In genomic region chr3:14602006-14602803, GRCh38 we compare ENCODE assay signal across 12 cellular contexts. TPM values are rescaled to one million over a fixed set of nuclear protein-coding genes. Genes with fewer than 3 reads are reported as not detected.
A peak's percentile ranks its signal among the peaks of the same experiment; 100 is the strongest.
DNase-seq lines count a peak whose midpoint lies in the region; ATAC-seq and TF ChIP-seq lines count a peak whose summit lies in the region.
"Had no signal": no experiment of that assay in that cellular context is flagged by ENCODE, and none has a peak within 500 bp of the region (broad histone marks: within the 10 kb centered on the region; RNA-seq: fewer than 3 reads in every experiment).

No MANE protein-coding gene starts in this region.

- H3K36me3 ChIP-seq in HUES6 (ENCODE audit: control insufficient read depth, insufficient read depth, low read length) (no peaks in the 10 kb centered on the region), osteoblast (ENCODE audit: insufficient read depth, low read length) (no peaks in the 10 kb centered on the region)

- H3K9ac ChIP-seq in HUES6 (ENCODE audit: low read length): no peak overlapping the region

- H3K4me1 ChIP-seq in HUES6 (ENCODE audit: control insufficient read depth, insufficient read depth, low read length): peaks cover 29% of the 10 kb centered on the region
- H3K4me1 ChIP-seq in osteoblast (ENCODE audit: insufficient read depth, low read length): no peaks in the 10 kb centered on the region

- H3K9me3 ChIP-seq in HUES6 (ENCODE audit: control insufficient read depth, insufficient read depth, low read depth, low read length) (no peaks in the 10 kb centered on the region), osteoblast (ENCODE audit: low read depth, low read length) (no peaks in the 10 kb centered on the region)

- no peaks in the 10 kb centered on the region for H4K20me1 ChIP-seq in osteoblast (ENCODE audit: insufficient read depth, low read length)

- no peak overlapping the region for H3K27ac ChIP-seq in C4-2B
- H3K27ac ChIP-seq in HUES6 (ENCODE audit: low read depth, low read length): no peak overlapping the region
- no peak overlapping the region for H3K27ac ChIP-seq in osteoblast (ENCODE audit: low read depth, low read length)
- H3K27ac ChIP-seq: SK-N-MC had no signal

- DNase-seq in epithelial cell of esophagus (ENCODE audit: low read depth) (no peak), osteoblast (ENCODE audit: insufficient read length, low spot score, missing footprints) (peak; percentile 69), NCI-H1105 (lab: John Stamatoyannopoulos, UW) (no peak), NCI-H510A (lab: John Stamatoyannopoulos, UW) (no peak)
- DNase-seq: activated T-cell treated with anti-CD3 and anti-CD28 coated beads for 4 hours, kidney, NCI-H187 had no signal

- H3K4me3 ChIP-seq in HUES6 (ENCODE audit: low read depth, low read length): peak overlapping the region; percentile 62
- H3K4me3 ChIP-seq in epithelial cell of esophagus (ENCODE audit: low read length): peak overlapping the region; percentile 3
- no peak overlapping the region for H3K4me3 ChIP-seq in osteoblast (ENCODE audit: insufficient read depth, low read length)
- H3K4me3 ChIP-seq: SK-N-MC had no signal

- no peaks in the 10 kb centered on the region for H3K79me2 ChIP-seq in osteoblast (ENCODE audit: insufficient read depth, low read length)

- ATAC-seq in HG03469 (IDR thresholded peaks at IDR 0.05; ENCODE audit: unreplicated experiment) (no peak), HG03571 (IDR thresholded peaks at IDR 0.05; ENCODE audit: unreplicated experiment) (no peak)

- peaks cover 39% of the 10 kb centered on the region for H3K27me3 ChIP-seq in HUES6 (ENCODE audit: control insufficient read depth, insufficient read depth, low read length)
- H3K27me3 ChIP-seq in osteoblast (ENCODE audit: insufficient read depth, low read length): peaks cover 31% of the 10 kb centered on the region

- no peak overlapping the region for H3K4me2 ChIP-seq in osteoblast (ENCODE audit: insufficient read depth, low read length)

- no peak overlapping the region for H2AFZ ChIP-seq in osteoblast (ENCODE audit: low read length)

- TF ChIP-seq CTCF in C4-2B (conservative IDR thresholded peaks at IDR 0.05) (peak; percentile 35), epithelial cell of esophagus (IDR thresholded peaks at IDR 0.05; ENCODE audit: insufficient read depth, low read depth, low read length, missing control alignments) (peak; percentile 10), osteoblast (IDR thresholded peaks at IDR 0.05; ENCODE audit: extremely low read depth, low read depth, low read length) (no peak)

RNA-seq across cellular contexts. Expression of gene CCDC174, which starts 49.4 kb away (rescaled TPM):
- total RNA-seq in osteoblast: 14.5 and 16.2 TPM in 2 replicates
